3 cellular contexts compared by ENCODE assay signal in the genomic region with DNA sequence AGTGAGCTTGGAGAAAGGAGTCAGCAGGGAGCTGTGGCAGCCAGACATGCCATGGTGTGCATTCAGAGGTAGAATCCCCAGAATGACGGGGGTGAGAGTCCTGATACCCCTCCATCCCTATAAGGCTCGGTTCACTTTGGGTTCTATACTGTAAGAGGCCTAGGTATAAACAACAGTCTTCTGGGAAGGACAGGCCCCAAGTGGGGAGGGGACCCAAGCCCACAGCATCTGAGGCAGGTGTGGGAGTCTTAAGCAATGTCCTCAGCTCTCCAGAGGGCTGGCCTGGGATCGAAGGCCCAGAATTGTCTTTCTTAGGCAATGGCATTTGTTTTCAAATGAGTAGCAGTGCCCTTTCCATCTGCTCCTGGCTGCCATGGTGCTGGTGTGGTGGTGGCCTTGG. TPM values are rescaled to one million over a fixed set of nuclear protein-coding genes. Genes with fewer than 3 reads are reported as not detected.
"Had no signal": no experiment of that assay in that cellular context is flagged by ENCODE, and none has a peak within 500 bp of the region (broad histone marks: within the 10 kb centered on the region; RNA-seq: fewer than 3 reads in every experiment).

No MANE protein-coding gene starts in this region.

- H3K4me3 ChIP-seq: GM23338 had no signal

- H3K4me2 ChIP-seq: GM23338 had no signal

- DNase-seq: HCEC 1CT had no signal

- ATAC-seq: GM23338, HepG2 had no signal

RNA-seq across cellular contexts. Expression of a gene that starts 50.2 kb away (rescaled TPM):
- total RNA-seq: HepG2 had no signal
- polyA plus RNA-seq: HepG2 had no signal
